8 cellular contexts compared by ENCODE assay signal in the genomic region with DNA sequence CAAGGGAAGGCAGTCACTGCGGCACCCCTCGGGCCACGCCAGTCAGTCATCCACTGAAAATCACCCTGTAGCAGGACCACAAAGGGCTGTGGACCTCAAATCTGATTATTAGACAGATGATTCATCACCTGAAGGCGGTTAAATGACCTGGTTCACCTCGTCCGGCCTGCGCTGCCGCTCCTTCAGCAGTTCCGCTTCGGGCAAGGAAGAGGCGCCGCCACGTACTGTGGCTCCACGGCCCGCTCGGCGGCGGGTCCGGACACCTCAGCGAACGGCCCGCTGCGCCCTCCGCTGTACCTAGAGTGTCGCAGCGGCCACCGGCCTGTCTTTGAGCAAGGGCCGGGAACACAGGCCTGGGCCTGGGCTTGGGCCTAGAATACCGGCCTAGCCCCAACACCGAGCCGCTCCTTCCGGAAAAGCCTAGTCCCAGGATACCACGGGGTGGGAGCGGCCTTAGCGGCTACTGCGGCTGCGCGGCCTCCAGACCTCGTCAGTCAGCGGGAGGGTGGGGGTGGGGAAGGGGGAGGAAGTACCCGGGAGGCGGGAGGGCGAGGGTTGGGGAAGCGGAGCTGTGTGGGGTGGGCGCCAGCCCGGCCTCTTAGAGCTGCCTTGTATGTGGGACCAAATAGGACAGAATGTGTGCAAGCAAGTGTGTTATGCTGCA. TPM values are rescaled to one million over a fixed set of nuclear protein-coding genes. Genes with fewer than 3 reads are reported as not detected.
A peak's percentile ranks its signal among the peaks of the same experiment; 100 is the strongest.
DNase-seq lines count a peak whose midpoint lies in the region; ATAC-seq and TF ChIP-seq lines count a peak whose summit lies in the region.

Gene KLHL9, minus strand, starts transcription at position 436 of the 664 bp plus-strand sequence. CDS start 545 bp downstream, outside the sequence.

- peaks cover 45 to 46% of the 10 kb centered on the region in 2 donors for H3K4me1 ChIP-seq in thoracic aorta (ENCODE audit: control insufficient read depth in 1 of 2, low read depth in 2 of 2)

- no peaks in the 10 kb centered on the region for H3K9me3 Mint-ChIP-seq in activated naive CD4-positive, alpha-beta T cell treated with anti-CD3 and anti-CD28 coated beads, Interleukin-2, amount 50 U/mL, for 72 hours
- H3K9me3 Mint-ChIP-seq in osteocyte (ENCODE audit: unreplicated experiment) = no peaks in the 10 kb centered on the region

- DNase-seq in ELF-1 (ENCODE audit: low read depth, low spot score) = peak; percentile 89
- DNase-seq in GOT3 (lab: John Stamatoyannopoulos, UW) = peak; percentile 46
- DNase-seq in LoVo (ENCODE audit: low spot score) = peak; percentile 92
- peak; percentile 88 for DNase-seq in SK-MEL-5 (ENCODE audit: low read depth, low spot score)
- DNase-seq in activated naive CD4-positive, alpha-beta T cell treated with anti-CD3 and anti-CD28 coated beads, Interleukin-2, amount 50 U/mL, for 72 hours (ENCODE audit: low spot score in 2 of 2) = peak; percentile 79 to 89
- DNase-seq in head of caudate nucleus = peak; percentile 86 to 98 (median 94)
- DNase-seq in osteocyte (ENCODE audit: extremely low spot score, unreplicated experiment) = peak; percentile 97
- DNase-seq in thoracic aorta (ENCODE audit: low spot score) = peak; percentile 65

- H3K27me3 Mint-ChIP-seq in osteocyte (ENCODE audit: unreplicated experiment) = peaks cover 25% of the 10 kb centered on the region

- no peaks in the 10 kb centered on the region for H3K27me3 ChIP-seq in thoracic aorta (replicated peaks; ENCODE audit: insufficient read depth)

- H3K4me3 Mint-ChIP-seq in osteocyte (ENCODE audit: unreplicated experiment) = peak within 1 kb of the TSS; percentile 87

- in situ Hi-C loops in SK-MEL-5 (cut with HindIII; ENCODE audit: low pct_unique_long_range_greater_than_20kb, low sequenced_read_pairs) = no loop called here

- peak within 1 kb of the TSS; percentile 91 to 98 for H3K27ac Mint-ChIP-seq in activated naive CD4-positive, alpha-beta T cell treated with anti-CD3 and anti-CD28 coated beads, Interleukin-2, amount 50 U/mL, for 72 hours
- peak within 1 kb of the TSS; percentile 92 for H3K27ac Mint-ChIP-seq in osteocyte (ENCODE audit: unreplicated experiment)

- TF ChIP-seq CTCF in osteocyte (IDR thresholded peaks at IDR 0.05) = no peak
- no peak for TF ChIP-seq CTCF in thoracic aorta (IDR thresholded peaks at IDR 0.05)

- H3K4me3 ChIP-seq in thoracic aorta = peak within 1 kb of the TSS; percentile 87

- no peaks in the 10 kb centered on the region for H3K36me3 ChIP-seq in thoracic aorta

- H3K36me3 Mint-ChIP-seq in activated naive CD4-positive, alpha-beta T cell treated with anti-CD3 and anti-CD28 coated beads, Interleukin-2, amount 50 U/mL, for 72 hours = peaks cover 18 to 25% of the 10 kb centered on the region in 2 donors
- H3K36me3 Mint-ChIP-seq in osteocyte (ENCODE audit: unreplicated experiment) = peaks cover 6% of the 10 kb centered on the region

- intact Hi-C loops in head of caudate nucleus (cut with DNase I) = loop anchor here (2.0 kb wide), 1 partner anchor 68 kb away; no protein-coding TSS in a partner anchor

- ATAC-seq in activated naive CD4-positive, alpha-beta T cell treated with anti-CD3 and anti-CD28 coated beads, Interleukin-2, amount 50 U/mL, for 72 hours = peak; percentile 92
- ATAC-seq in thoracic aorta (ENCODE audit: insufficient number of reproducible peaks, low FRiP score, low read depth) = peak; percentile 96

- no peaks in the 10 kb centered on the region for H3K9me3 ChIP-seq in thoracic aorta

- H3K4me1 Mint-ChIP-seq in osteocyte (ENCODE audit: unreplicated experiment) = peaks cover 43% of the 10 kb centered on the region

- peak within 1 kb of the TSS; percentile 82 to 85 for H3K27ac ChIP-seq in thoracic aorta

RNA-seq across cellular contexts. Expression of gene KLHL9, which starts in this region (rescaled TPM):
- 19.9 and 21.3 TPM in 2 replicates for total RNA-seq in SK-MEL-5 (2014; rRNA removed; shearing (Covaris generic))
- 15.2 and 21.6 TPM in 2 replicates for polyA plus RNA-seq in SK-MEL-5 (2015; cell fraction: cytosol; rRNA removed)
- polyA plus RNA-seq in SK-MEL-5 (2015; cell fraction: nucleus; rRNA removed) = 43.5 and 44.8 TPM in 2 replicates
- total RNA-seq in activated naive CD4-positive, alpha-beta T cell treated with anti-CD3 and anti-CD28 coated beads, Interleukin-2, amount 50 U/mL, for 72 hours = 10 to 100 TPM; 14.6 to 14.8 TPM
- 33.6 and 35.2 TPM in 2 replicates for total RNA-seq in osteocyte
- total RNA-seq in thoracic aorta = 10 to 100 TPM; 14.9 to 23.4 TPM

Comparison
In these comparisons a context has a peak if more than half of its experiments do, and no peak if none do; other contexts are left out.
1. Peak in every context shown above with its lines: DNase-seq, ATAC-seq, H3K4me3 ChIP-seq and H3K27ac ChIP-seq.
2. DNase-seq: peak in every context shown above with its lines; median percentile 97 in osteocyte; 94 in head of caudate nucleus; 92 in LoVo; 89 in ELF-1; 88 in SK-MEL-5; 84 in activated naive CD4-positive, alpha-beta T cell treated with anti-CD3 and anti-CD28 coated beads, Interleukin-2, amount 50 U/mL, for 72 hours; 65 in thoracic aorta; 46 in GOT3.